ENCODE assay signal across 8 cellular contexts in genomic region chr9:128276008-128276573, GRCh38. TPM values are rescaled to one million over a fixed set of nuclear protein-coding genes. Genes with fewer than 3 reads are reported as not detected.
DNase-seq lines count a peak whose midpoint lies in the region; ATAC-seq and TF ChIP-seq lines count a peak whose summit lies in the region.

Gene SWI5, plus strand, starts transcription at chr9:128276276.

- peak within 1 kb of the TSS; percentile 83 for H3K4me3 ChIP-seq in coronary artery

- H3K27ac Mint-ChIP-seq in activated CD4-positive, alpha-beta T cell treated with anti-CD3 and anti-CD28 coated beads, Interleukin-2, amount 10 ng/mL, durations not matched to agents 7 days and 5 days: peak within 1 kb of the TSS; percentile 97

- POLR2A ChIA-PET in activated CD4-positive, alpha-beta T cell treated with anti-CD3 and anti-CD28 coated beads, Interleukin-2, amount 10 ng/mL, durations not matched to agents 7 days and 5 days (lab: Charles Lee): interaction anchor here (0.6 to 0.7 kb wide), 2 partner anchors 26 kb away, joined by 3 to 4 read pairs; no protein-coding TSS in a partner anchor

- no peaks in the 10 kb centered on the region for H3K9me3 Mint-ChIP-seq in activated CD4-positive, alpha-beta T cell treated with anti-CD3 and anti-CD28 coated beads, Interleukin-2, amount 10 ng/mL, durations not matched to agents 7 days and 5 days

- H3K4me1 Mint-ChIP-seq in activated CD4-positive, alpha-beta T cell treated with anti-CD3 and anti-CD28 coated beads, Interleukin-2, amount 10 ng/mL, durations not matched to agents 7 days and 5 days: peaks cover 60% of the 10 kb centered on the region

- ATAC-seq in GM19372 (IDR thresholded peaks at IDR 0.05; ENCODE audit: low read depth, unreplicated experiment) (peak; percentile 97), HG03521 (IDR thresholded peaks at IDR 0.05; ENCODE audit: unreplicated experiment) (peak; percentile 93)

- peak within 1 kb of the TSS; percentile 88 for H3K27ac ChIP-seq in C4-2B
- H3K27ac ChIP-seq in coronary artery: peak within 1 kb of the TSS; percentile 91

- DNase-seq in NCI-H69 (lab: John Stamatoyannopoulos, UW) (peak; percentile 99), coronary artery (ENCODE audit: low spot score) (peak; percentile 99), left kidney (ENCODE audit: low read depth, low spot score) (peak; percentile 99)
- peak; percentile 100 for DNase-seq in activated CD4-positive, alpha-beta T cell treated with anti-CD3 and anti-CD28 coated beads, Interleukin-2, amount 10 ng/mL, durations not matched to agents 7 days and 5 days
- DNase-seq in stimulated activated CD4-positive, alpha-beta T cell treated with anti-CD3 and anti-CD28 coated beads, Interleukin-1b, Interleukin-23, amount 100 ng/mL, for 48 hours: peak; percentile 100

- H3K36me3 Mint-ChIP-seq in activated CD4-positive, alpha-beta T cell treated with anti-CD3 and anti-CD28 coated beads, Interleukin-2, amount 10 ng/mL, durations not matched to agents 7 days and 5 days (ENCODE audit: low read depth): peaks cover 14% of the 10 kb centered on the region

- TF ChIP-seq CTCF in C4-2B (conservative IDR thresholded peaks at IDR 0.05): no peak
- no peak for TF ChIP-seq CTCF in coronary artery (IDR thresholded peaks at IDR 0.05)

- peak within 1 kb of the TSS; percentile 97 for H3K4me3 Mint-ChIP-seq in activated CD4-positive, alpha-beta T cell treated with anti-CD3 and anti-CD28 coated beads, Interleukin-2, amount 10 ng/mL, durations not matched to agents 7 days and 5 days

- CTCF ChIA-PET in activated CD4-positive, alpha-beta T cell treated with anti-CD3 and anti-CD28 coated beads, Interleukin-2, amount 10 ng/mL, durations not matched to agents 7 days and 5 days (lab: Charles Lee): interaction anchor here (0.9 kb wide), 1 partner anchor 20 kb away, joined by 3 read pairs; no protein-coding TSS in a partner anchor

- H3K27me3 Mint-ChIP-seq in activated CD4-positive, alpha-beta T cell treated with anti-CD3 and anti-CD28 coated beads, Interleukin-2, amount 10 ng/mL, durations not matched to agents 7 days and 5 days: no peaks in the 10 kb centered on the region

RNA-seq across cellular contexts. Expression of gene SWI5, which starts in this region (rescaled TPM):
- 1 to 10 TPM; 8.8 to 9.5 TPM for total RNA-seq in activated CD4-positive, alpha-beta T cell treated with anti-CD3 and anti-CD28 coated beads, Interleukin-2, amount 10 ng/mL, durations not matched to agents 7 days and 5 days

Comparison
In these comparisons a context has a peak if more than half of its experiments do, and no peak if none do; other contexts are left out.
1. Peak in every context shown above with its lines: DNase-seq, ATAC-seq, H3K4me3 ChIP-seq and H3K27ac ChIP-seq.